1 cellular context compared by ENCODE assay signal in genomic region chr6:30570760-30571084, GRCh38.
A peak's percentile ranks its signal among the peaks of the same experiment; 100 is the strongest.
TF ChIP-seq lines count a peak whose summit lies in the region.

No MANE protein-coding gene starts in this region.

TF ChIP-seq in K562, 482 proteins besides CTCF, POLR2A, EP300 and RAD21 (continued from another document and continues in another):
- TF ChIP-seq ID3 (CRISPR knock-in tag; IDR thresholded peaks at IDR 0.05) (no peak), ID3 (tag; IDR thresholded peaks at IDR 0.05) (0 out of 2 replicates have a peak, but pooled peaks have one; percentile 14), PHF21A (IDR thresholded peaks at IDR 0.05; ENCODE audit: borderline replicate concordance, low read depth) (no peak), IRF9 (tag; IDR thresholded peaks at IDR 0.05) (no peak), HSF4 (CRISPR knock-in tag; IDR thresholded peaks at IDR 0.05; ENCODE audit: borderline replicate concordance) (no peak), ZFP1 (CRISPR knock-in tag; IDR thresholded peaks at IDR 0.05) (no peak), ATF4 (CRISPR knock-in tag; IDR thresholded peaks at IDR 0.05) (no peak), ZNF398 (CRISPR knock-in tag; IDR thresholded peaks at IDR 0.05) (no peak), NFATC3 (IDR thresholded peaks at IDR 0.05) (0 out of 2 replicates have a peak, but pooled peaks have one; percentile 78), ATF3 (IDR thresholded peaks at IDR 0.05) (no peak), ATF3 (CRISPR knock-in tag; conservative IDR thresholded peaks at IDR 0.05) (no peak), ARNT (IDR thresholded peaks at IDR 0.05) (peak in 1 of 2 experiments; percentile 25; a peak in 1 of 4 replicates), ZNF277 (CRISPR knock-in tag; IDR thresholded peaks at IDR 0.05; ENCODE audit: borderline replicate concordance) (no peak), SIX5 (IDR thresholded peaks at IDR 0.05; ENCODE audit: borderline replicate concordance in 1 of 2, insufficient read depth in 1 of 2, low read depth in 1 of 2, low read length in 2 of 2) (no peak), SMAD2 (IDR thresholded peaks at IDR 0.05; ENCODE audit: low read depth, low read length) (no peak), ASH1L (IDR thresholded peaks at IDR 0.05; ENCODE audit: borderline replicate concordance, low read depth, partially characterized antibody) (peak; percentile 25), FOXA3 (CRISPR knock-in tag; conservative IDR thresholded peaks at IDR 0.05 in 1 of 2, IDR thresholded peaks at IDR 0.05 in 1 of 2) (0 out of 4 replicates have a peak, but pooled peaks of 1 of the 2 experiments have one; percentile 13), GABPB2 (CRISPR knock-in tag; conservative IDR thresholded peaks at IDR 0.05) (no peak), HLTF (IDR thresholded peaks at IDR 0.05) (peak; percentile 82; the same call in 1 of the 2 replicates), ZBTB26 (CRISPR knock-in tag; IDR thresholded peaks at IDR 0.05) (0 out of 2 replicates have a peak, but pooled peaks have one; percentile 10), SIN3B (IDR thresholded peaks at IDR 0.05; ENCODE audit: low read depth) (no peak), ZNF280B (CRISPR knock-in tag; IDR thresholded peaks at IDR 0.05) (no peak), CREM (IDR thresholded peaks at IDR 0.05; ENCODE audit: low read depth) (no peak), PCBP1 (IDR thresholded peaks at IDR 0.05; ENCODE audit: low read depth, low read length, poor library complexity, severe bottlenecking) (no peak), ZBTB43 (CRISPR knock-in tag; IDR thresholded peaks at IDR 0.05) (no peak), ZFP36 (IDR thresholded peaks at IDR 0.05; ENCODE audit: low read depth, low read length, partially characterized antibody) (no peak), MXI1 (IDR thresholded peaks at IDR 0.05; ENCODE audit: low read depth, low read length) (no peak), E2F3 (CRISPR knock-in tag; IDR thresholded peaks at IDR 0.05) (no peak), HINFP (tag; conservative IDR thresholded peaks at IDR 0.05; ENCODE audit: low read depth) (no peak), CHD1 (IDR thresholded peaks at IDR 0.05; ENCODE audit: low read length) (peak; percentile 60), CBFB (CRISPR knock-in tag; IDR thresholded peaks at IDR 0.05) (no peak), PPARD (CRISPR knock-in tag; IDR thresholded peaks at IDR 0.05) (no peak), TAF7 (tag; IDR thresholded peaks at IDR 0.05) (peak; percentile 16; the same call in 1 of the 2 replicates), SMARCE1 (IDR thresholded peaks at IDR 0.05) (peak; percentile 42; the same call in 1 of the 2 replicates), POLR2AphosphoS2 (IDR thresholded peaks at IDR 0.05; ENCODE audit: low read length) (no peak), FUS (optimal IDR thresholded peaks at IDR 0.05; ENCODE audit: low read depth, low read length) (no peak), LARP7 (IDR thresholded peaks at IDR 0.05) (peak; percentile 96), TRIM24 (IDR thresholded peaks at IDR 0.05) (0 out of 4 replicates have a peak, but pooled peaks of 1 of the 2 experiments have one; percentile 4), NFE2L1 (tag; IDR thresholded peaks at IDR 0.05; ENCODE audit: borderline replicate concordance, low read depth) (no peak), NELFE (IDR thresholded peaks at IDR 0.05; ENCODE audit: insufficient read depth, insufficient read length) (no peak), BMI1 (IDR thresholded peaks at IDR 0.05; ENCODE audit: low read length) (no peak), TFE3 (CRISPR knock-in tag; IDR thresholded peaks at IDR 0.05) (no peak), PREB (CRISPR knock-in tag; IDR thresholded peaks at IDR 0.05) (no peak), KHSRP (IDR thresholded peaks at IDR 0.05) (peak; percentile 55; the same call in 1 of the 2 replicates), ZNF316 (IDR thresholded peaks at IDR 0.05) (0 out of 2 replicates have a peak, but pooled peaks have one; percentile 17), ZBTB5 (IDR thresholded peaks at IDR 0.05) (peak; percentile 49; the same call in 1 of the 2 replicates), RB1 (IDR thresholded peaks at IDR 0.05; ENCODE audit: low read depth) (no peak)
